In the genomic region with DNA sequence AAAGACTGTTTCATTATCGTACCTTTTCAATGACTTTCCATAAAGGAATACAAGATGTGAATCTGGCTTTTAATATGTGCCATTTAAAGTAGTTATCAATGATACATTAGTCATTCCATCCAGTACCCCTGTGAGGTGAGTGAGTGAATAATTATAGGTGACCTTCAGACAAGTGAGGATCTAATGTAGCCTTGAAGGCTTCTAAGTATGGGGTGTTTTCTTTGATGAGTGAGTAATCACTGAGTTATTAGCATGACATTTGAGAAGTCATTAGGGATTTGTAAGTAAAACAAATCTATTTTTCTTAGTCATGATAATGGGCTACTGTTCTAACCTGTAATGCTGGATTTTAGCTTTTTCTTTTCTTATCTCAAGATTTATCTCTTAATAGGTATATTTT, we compare ENCODE assay signal across 24 cellular contexts.
A peak's percentile ranks its signal among the peaks of the same experiment; 100 is the strongest.
DNase-seq lines count a peak whose midpoint lies in the region; TF ChIP-seq lines count a peak whose summit lies in the region.
"Had no signal": no experiment of that assay in that cellular context is flagged by ENCODE, and none has a peak within 500 bp of the region (broad histone marks: within the 10 kb centered on the region; RNA-seq: fewer than 3 reads in every experiment).

No MANE protein-coding gene starts in this region.

- no peaks in the 10 kb centered on the region for H3K36me3 ChIP-seq in neural cell (ENCODE audit: insufficient read depth, low read length)
- H3K36me3 ChIP-seq: right atrium auricular region, SJCRH30, spleen, tibial nerve had no signal

- no peak overlapping the region for H3K9ac ChIP-seq in neural cell (ENCODE audit: low read length)

- no peak for TF ChIP-seq RAD21 in neural cell (conservative IDR thresholded peaks at IDR 0.05)

- H3K27me3 ChIP-seq in neural cell (ENCODE audit: insufficient read depth, low read depth, low read length) (no peaks in the 10 kb centered on the region), dorsolateral prefrontal cortex (peaks cover 0 to 4% (median 0%) of the 10 kb centered on the region in 45 donors)
- H3K27me3 ChIP-seq: right atrium auricular region, SJCRH30, spleen, tibial nerve had no signal

- H3K4me3 ChIP-seq in neural cell (ENCODE audit: low read length) (no peak overlapping the region), dorsolateral prefrontal cortex (no peak overlapping the region)
- H3K4me3 ChIP-seq: right atrium auricular region, SJCRH30, spleen, tibial nerve had no signal

- no peaks in the 10 kb centered on the region for H3K9me3 ChIP-seq in neural cell (ENCODE audit: low read length)
- H3K9me3 ChIP-seq: right atrium auricular region, SJCRH30, tibial nerve had no signal

- H3K9me2 ChIP-seq in neural cell (ENCODE audit: insufficient read depth, low read length): no peaks in the 10 kb centered on the region

- intact Hi-C loops in dorsolateral prefrontal cortex (cut with DNase I): no loop called here

- no peak overlapping the region for H3K4me2 ChIP-seq in neural cell (ENCODE audit: low read length)

- H2AFZ ChIP-seq in neural cell (ENCODE audit: low read depth, low read length): no peak overlapping the region

- peak; percentile 4 for DNase-seq in Daoy (ENCODE audit: low read depth)
- peak; percentile 25 for DNase-seq in NCI-H1417 treated with DMSO at 0.1 percent for 48 hours (lab: John Stamatoyannopoulos, UW)
- peak; percentile 21 for DNase-seq in dermis blood vessel endothelial cell
- no peak for DNase-seq in dorsolateral prefrontal cortex
- no peak for DNase-seq in activated CD8-positive, alpha-beta memory T cell treated with anti-CD3 and anti-CD28 coated beads, Interleukin-2, amount 50 U/mL, for 4 hours
- no peak for DNase-seq in NCI-H526 treated with DMSO at 0.1 percent for 48 hours (lab: John Stamatoyannopoulos, UW)
- DNase-seq in NCI-H524 treated with DMSO at 0.1 percent for 48 hours (lab: John Stamatoyannopoulos, UW): no peak
- DNase-seq: activated CD4-positive, alpha-beta T cell treated with anti-CD3 and anti-CD28 coated beads, Interleukin-2, amount 50 U/mL, for 4 hours; activated CD4-positive, CD25-positive, alpha-beta regulatory T cell; activated naive CD8-positive, alpha-beta T cell treated with anti-CD3 and anti-CD28 coated beads for 36 hours; aorta; central memory CD4-positive, alpha-beta T cell; DMS53; GDM1; islet precursor cell; KBM-7; MM.1S; naive thymus-derived CD8-positive, alpha-beta T cell; SJCRH30; spleen; T-helper 1 cell had no signal

- TF ChIP-seq CTCF in neural cell (IDR thresholded peaks at IDR 0.05; ENCODE audit: poor library complexity, severe bottlenecking) (no peak), dorsolateral prefrontal cortex (IDR thresholded peaks at IDR 0.05 in 54 of 56, conservative IDR thresholded peaks at IDR 0.05 in 2 of 56; ENCODE audit: low read depth in 1 of 56, partially characterized antibody in 56 of 56) (no peak)

- H3K27ac ChIP-seq in neural cell (ENCODE audit: low read length) (no peak overlapping the region), dorsolateral prefrontal cortex (no peak overlapping the region)
- H3K27ac ChIP-seq: right atrium auricular region, SJCRH30, spleen, tibial nerve had no signal

- no peaks in the 10 kb centered on the region for H3F3A ChIP-seq in neural cell (ENCODE audit: insufficient read depth, low read length, poor library complexity, severe bottlenecking)

- H3K79me2 ChIP-seq in neural cell (replicated peaks; ENCODE audit: insufficient read depth, low read length): no peaks in the 10 kb centered on the region

- no peaks in the 10 kb centered on the region for H4K20me1 ChIP-seq in neural cell (ENCODE audit: insufficient read depth)

- peak; percentile 37 for TF ChIP-seq EP300 in neural cell (conservative IDR thresholded peaks at IDR 0.05; ENCODE audit: poor library complexity, severe bottlenecking)

TF ChIP-seq in neural cell, 6 proteins besides CTCF, POLR2A, EP300 and RAD21:
- no peak for TF ChIP-seq TAF1 (IDR thresholded peaks at IDR 0.05; ENCODE audit: low read depth)
- TF ChIP-seq POLR2AphosphoS5 (IDR thresholded peaks at IDR 0.05): no peak
- TF ChIP-seq MXI1 (conservative IDR thresholded peaks at IDR 0.05; ENCODE audit: poor library complexity, severe bottlenecking): no peak
- TF ChIP-seq EZH2 (IDR thresholded peaks at IDR 0.05; ENCODE audit: borderline replicate concordance, insufficient read depth, low read length, poor library complexity, severe bottlenecking): no peak
- no peak for TF ChIP-seq SMC3 (conservative IDR thresholded peaks at IDR 0.05; ENCODE audit: poor library complexity)
- TF ChIP-seq, protein P1, sequence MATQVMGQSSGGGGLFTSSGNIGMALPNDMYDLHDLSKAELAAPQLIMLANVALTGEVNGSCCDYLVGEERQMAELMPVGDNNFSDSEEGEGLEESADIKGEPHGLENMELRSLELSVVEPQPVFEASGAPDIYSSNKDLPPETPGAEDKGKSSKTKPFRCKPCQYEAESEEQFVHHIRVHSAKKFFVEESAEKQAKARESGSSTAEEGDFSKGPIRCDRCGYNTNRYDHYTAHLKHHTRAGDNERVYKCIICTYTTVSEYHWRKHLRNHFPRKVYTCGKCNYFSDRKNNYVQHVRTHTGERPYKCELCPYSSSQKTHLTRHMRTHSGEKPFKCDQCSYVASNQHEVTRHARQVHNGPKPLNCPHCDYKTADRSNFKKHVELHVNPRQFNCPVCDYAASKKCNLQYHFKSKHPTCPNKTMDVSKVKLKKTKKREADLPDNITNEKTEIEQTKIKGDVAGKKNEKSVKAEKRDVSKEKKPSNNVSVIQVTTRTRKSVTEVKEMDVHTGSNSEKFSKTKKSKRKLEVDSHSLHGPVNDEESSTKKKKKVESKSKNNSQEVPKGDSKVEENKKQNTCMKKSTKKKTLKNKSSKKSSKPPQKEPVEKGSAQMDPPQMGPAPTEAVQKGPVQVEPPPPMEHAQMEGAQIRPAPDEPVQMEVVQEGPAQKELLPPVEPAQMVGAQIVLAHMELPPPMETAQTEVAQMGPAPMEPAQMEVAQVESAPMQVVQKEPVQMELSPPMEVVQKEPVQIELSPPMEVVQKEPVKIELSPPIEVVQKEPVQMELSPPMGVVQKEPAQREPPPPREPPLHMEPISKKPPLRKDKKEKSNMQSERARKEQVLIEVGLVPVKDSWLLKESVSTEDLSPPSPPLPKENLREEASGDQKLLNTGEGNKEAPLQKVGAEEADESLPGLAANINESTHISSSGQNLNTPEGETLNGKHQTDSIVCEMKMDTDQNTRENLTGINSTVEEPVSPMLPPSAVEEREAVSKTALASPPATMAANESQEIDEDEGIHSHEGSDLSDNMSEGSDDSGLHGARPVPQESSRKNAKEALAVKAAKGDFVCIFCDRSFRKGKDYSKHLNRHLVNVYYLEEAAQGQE (IDR thresholded peaks at IDR 0.05; ENCODE audit: borderline replicate concordance): no peak

Comparison
In these comparisons a context has a peak if more than half of its experiments do, and no peak if none do; other contexts are left out.
1. DNase-seq: peak in Daoy (single experiment), NCI-H1417 treated with DMSO at 0.1 percent for 48 hours (single experiment) and dermis blood vessel endothelial cell (single experiment); none in dorsolateral prefrontal cortex (0 of 10), activated CD8-positive, alpha-beta memory T cell treated with anti-CD3 and anti-CD28 coated beads, Interleukin-2, amount 50 U/mL, for 4 hours (single experiment), NCI-H526 treated with DMSO at 0.1 percent for 48 hours (single experiment) and NCI-H524 treated with DMSO at 0.1 percent for 48 hours (single experiment).